In genomic region chr3:143402602-143403001, GRCh38 we compare ENCODE assay signal across 19 cellular contexts.
A peak's percentile ranks its signal among the peaks of the same experiment; 100 is the strongest.
DNase-seq lines count a peak whose midpoint lies in the region; ATAC-seq, FAIRE-seq and TF ChIP-seq lines count a peak whose summit lies in the region.
"Had no signal": no experiment of that assay in that cellular context is flagged by ENCODE, and none has a peak within 500 bp of the region (broad histone marks: within the 10 kb centered on the region; RNA-seq: fewer than 3 reads in every experiment).

No MANE protein-coding gene starts in this region.

- ATAC-seq in K562: no peak
- ATAC-seq: GM12878 had no signal

- TF ChIP-seq EP300 in K562 (IDR thresholded peaks at IDR 0.05; ENCODE audit: low read length): no peak

- in situ Hi-C loops in K562 (cut with MboI): no loop called here

- intact Hi-C loops in K562 (cut with micrococcal nuclease): no loop called here

- no peak for TF ChIP-seq RAD21 in K562 (CRISPR knock-in tag; conservative IDR thresholded peaks at IDR 0.05 in 1 of 2, IDR thresholded peaks at IDR 0.05 in 1 of 2)

- no peak overlapping the region for H3K4me3 ChIP-seq in K562
- no peak overlapping the region for H3K4me3 ChIP-seq in small intestine (ENCODE audit: low read depth in 1 of 2, low read length in 2 of 2)
- H3K4me3 ChIP-seq: GM12878, GM23248 had no signal

- no peak for TF ChIP-seq CTCF in K562 (IDR thresholded peaks at IDR 0.05 in 2 of 3, conservative IDR thresholded peaks at IDR 0.05 in 1 of 3; ENCODE audit: insufficient read depth in 2 of 3, low read depth in 1 of 3, low read length in 3 of 3)

- POLR2A ChIA-PET in K562 (lab: Yijun Ruan, JAX): no interaction called here

- H3K27me3 ChIP-seq in K562 (ENCODE audit: control insufficient read depth in 2 of 2, insufficient read depth in 2 of 2, low read length in 2 of 2) (no peaks in the 10 kb centered on the region), small intestine (ENCODE audit: control insufficient read depth in 2 of 2, insufficient read depth in 2 of 2, low read length in 2 of 2) (no peaks in the 10 kb centered on the region)

- no peak overlapping the region for H2AFZ ChIP-seq in K562 (ENCODE audit: low read depth, low read length)
- H2AFZ ChIP-seq: GM23248 had no signal

- FAIRE-seq in K562 (lab: Jason Lieb, UNC): no peak
- FAIRE-seq in frontal cortex (lab: Jason Lieb, UNC): peak; percentile 61
- peak; percentile 36 for FAIRE-seq in small intestine (lab: Jason Lieb, UNC)
- FAIRE-seq: GM12878, GM19239, H1 had no signal

- DNase-seq in K562 (ENCODE audit: extremely low read depth in 1 of 4, low spot score in 3 of 4) (no peak), frontal cortex (ENCODE audit: low spot score in 2 of 2) (no peak), small intestine (no peak), NCI-H524 (lab: John Stamatoyannopoulos, UW) (no peak), HuH-7 (ENCODE audit: low spot score) (no peak), NCI-H345 treated with DMSO at 0.1 percent for 48 hours (lab: John Stamatoyannopoulos, UW; ENCODE audit: unreplicated experiment) (no peak)
- DNase-seq: C1 segment of cervical spinal cord; Calu3; CD4-positive, alpha-beta memory T cell; COR-L47; DMS79; EL; GDM1; GM23248; H7; HCEC 1CT had no signal

- no peak overlapping the region for H3K27ac ChIP-seq in K562 (ENCODE audit: extremely low read depth, low read depth, low read length)
- H3K27ac ChIP-seq in small intestine (ENCODE audit: low read depth in 1 of 2, low read length in 1 of 2): no peak overlapping the region
- H3K27ac ChIP-seq: GM23248 had no signal

- BruUV-seq in K562 (replicated peaks; lab: Mats Ljungman, UMichigan): no TSS peak

- H3K36me3 ChIP-seq in K562 (ENCODE audit: control insufficient read depth, insufficient read depth, low read length) (no peaks in the 10 kb centered on the region), small intestine (ENCODE audit: control insufficient read depth in 2 of 2, insufficient read depth in 2 of 2, low read length in 2 of 2) (no peaks in the 10 kb centered on the region)

- CTCF ChIA-PET in K562 (lab: Yijun Ruan, JAX; ENCODE audit: low intra/inter-chr PET ratio): no interaction called here

- H3K9me1 ChIP-seq in K562 (ENCODE audit: control insufficient read depth, insufficient read depth, low read length): no peaks in the 10 kb centered on the region

- no peaks in the 10 kb centered on the region for H3K4me1 ChIP-seq in K562 (replicated peaks in 1 of 2; ENCODE audit: control insufficient read depth in 2 of 2, insufficient read depth in 2 of 2, low read length in 2 of 2)
- H3K4me1 ChIP-seq in small intestine (ENCODE audit: control insufficient read depth in 2 of 2, insufficient read depth in 1 of 2, low read depth in 1 of 2, low read length in 1 of 2): no peaks in the 10 kb centered on the region

- H3K9me3 ChIP-seq in K562 (replicated peaks; ENCODE audit: control insufficient read depth, insufficient read depth, low read depth, low read length) (no peaks in the 10 kb centered on the region; the same call in 1 of the 2 replicates), small intestine (ENCODE audit: control insufficient read depth, low read depth) (no peaks in the 10 kb centered on the region)

- H3K4me2 ChIP-seq in K562 (ENCODE audit: insufficient read depth, low read length): no peak overlapping the region

- no peak overlapping the region for H3K9ac ChIP-seq in K562 (ENCODE audit: insufficient read depth in 1 of 2, low read depth in 2 of 2, low read length in 2 of 2)
- H3K9ac ChIP-seq: GM23248 had no signal

- H3K79me2 ChIP-seq in K562 (ENCODE audit: control insufficient read depth, insufficient read depth, low read length): no peaks in the 10 kb centered on the region

- no peaks in the 10 kb centered on the region for H4K20me1 ChIP-seq in K562 (replicated peaks; ENCODE audit: control insufficient read depth, insufficient read depth, low read length)

- no peak for TF ChIP-seq POLR2A in K562 (conservative IDR thresholded peaks at IDR 0.05)

TF ChIP-seq in K562, 482 proteins besides CTCF, POLR2A, EP300 and RAD21:
- TF ChIP-seq ZFP36 (IDR thresholded peaks at IDR 0.05; ENCODE audit: low read depth, low read length, partially characterized antibody) (no peak), ZNF507 (tag; conservative IDR thresholded peaks at IDR 0.05) (peak; percentile 95)
